Comparison of ENCODE assay signal across 21 cellular contexts in the genomic region with DNA sequence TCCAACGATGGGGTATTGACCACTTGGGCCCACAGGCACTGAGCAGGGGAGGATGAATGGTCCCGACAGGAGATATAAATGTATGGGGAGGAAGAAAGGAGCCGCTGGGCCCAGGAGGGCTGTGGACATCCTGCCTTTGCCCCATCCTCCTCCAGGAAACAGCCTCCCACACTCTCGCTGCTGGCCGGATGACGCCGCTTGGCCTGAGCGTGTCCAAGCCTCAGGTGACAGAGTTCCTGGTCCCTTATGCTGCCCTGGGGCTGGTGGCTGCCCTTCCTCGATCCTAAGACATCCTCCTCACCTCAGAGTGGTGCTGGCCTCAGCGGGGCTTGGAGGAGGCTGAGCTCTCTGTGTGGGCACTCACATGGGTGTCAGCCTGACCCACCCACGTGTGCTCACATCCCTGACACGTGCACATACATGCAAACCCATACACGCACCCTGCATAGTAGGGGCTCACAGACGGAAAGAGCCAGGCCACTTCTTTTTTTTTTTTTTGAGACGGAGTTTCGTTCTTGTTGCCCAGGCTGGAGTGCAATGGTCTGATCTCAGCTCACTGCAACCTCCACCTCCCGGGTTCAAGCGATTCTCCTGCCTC. TPM values are rescaled to one million over a fixed set of nuclear protein-coding genes. Genes with fewer than 3 reads are reported as not detected.
"Had no signal": no experiment of that assay in that cellular context is flagged by ENCODE, and none has a peak within 500 bp of the region (broad histone marks: within the 10 kb centered on the region; RNA-seq: fewer than 3 reads in every experiment).

No MANE protein-coding gene starts in this region.

- H3K27ac Mint-ChIP-seq: activated CD4-positive, alpha-beta memory T cell treated with anti-CD3 and anti-CD28 coated beads for 36 hours; activated naive CD4-positive, alpha-beta T cell treated with anti-CD3 and anti-CD28 coated beads for 36 hours; activated naive CD8-positive, alpha-beta T cell treated with anti-CD3 and anti-CD28 coated beads, Interleukin-2, amount 10 ng/mL, durations not matched to agents 7 days and 5 days; nephron progenitor cell had no signal

- H3K4me3 ChIP-seq: cardiac muscle cell, esophagus squamous epithelium, gastroesophageal sphincter, thyroid gland had no signal

- H3K36me3 Mint-ChIP-seq: activated CD4-positive, alpha-beta memory T cell treated with anti-CD3 and anti-CD28 coated beads for 36 hours; activated naive CD8-positive, alpha-beta T cell treated with anti-CD3 and anti-CD28 coated beads, Interleukin-2, amount 10 ng/mL, durations not matched to agents 7 days and 5 days had no signal

- ATAC-seq: gastroesophageal sphincter, left ventricle myocardium superior, sciatic nerve had no signal

- H3K27me3 ChIP-seq: thyroid gland had no signal

- H3K9me3 Mint-ChIP-seq: activated CD4-positive, alpha-beta memory T cell treated with anti-CD3 and anti-CD28 coated beads for 36 hours; activated naive CD4-positive, alpha-beta T cell treated with anti-CD3 and anti-CD28 coated beads for 36 hours; activated naive CD8-positive, alpha-beta T cell treated with anti-CD3 and anti-CD28 coated beads, Interleukin-2, amount 10 ng/mL, durations not matched to agents 7 days and 5 days; nephron progenitor cell had no signal

- H3K4me1 Mint-ChIP-seq: activated naive CD8-positive, alpha-beta T cell treated with anti-CD3 and anti-CD28 coated beads, Interleukin-2, amount 10 ng/mL, durations not matched to agents 7 days and 5 days had no signal

- H3K4me3 Mint-ChIP-seq: activated CD4-positive, alpha-beta memory T cell treated with anti-CD3 and anti-CD28 coated beads for 36 hours; activated naive CD4-positive, alpha-beta T cell treated with anti-CD3 and anti-CD28 coated beads for 36 hours; activated naive CD8-positive, alpha-beta T cell treated with anti-CD3 and anti-CD28 coated beads, Interleukin-2, amount 10 ng/mL, durations not matched to agents 7 days and 5 days; nephron progenitor cell had no signal

- H3K9me3 ChIP-seq: esophagus squamous epithelium, gastroesophageal sphincter, thyroid gland had no signal

- H3K4me1 ChIP-seq: gastroesophageal sphincter, thyroid gland had no signal

- H3K27ac ChIP-seq: cardiac muscle cell, esophagus squamous epithelium, gastroesophageal sphincter, thyroid gland had no signal

- H3K36me3 ChIP-seq: cardiac muscle cell, esophagus squamous epithelium, gastroesophageal sphincter, thyroid gland had no signal

- DNase-seq: activated CD4-positive, alpha-beta memory T cell treated with anti-CD3 and anti-CD28 coated beads for 36 hours; activated CD4-positive, alpha-beta T cell treated with anti-CD3 and anti-CD28 coated beads for 4 hours; activated CD4-positive, CD25-positive, alpha-beta regulatory T cell; activated naive CD4-positive, alpha-beta T cell treated with anti-CD3 and anti-CD28 coated beads for 36 hours; activated naive CD8-positive, alpha-beta T cell treated with anti-CD3 and anti-CD28 coated beads, Interleukin-2, amount 10 ng/mL, durations not matched to agents 7 days and 5 days; activated T-cell treated with anti-CD3 and anti-CD28 coated beads, Interleukin-2, amount 50 U/mL, for 48 hours; amygdala; effector memory CD4-positive, alpha-beta T cell; esophagus squamous epithelium; head of caudate nucleus; hypothalamus; left ventricle myocardium superior; nephron progenitor cell; occipital lobe; stimulated activated CD4-positive, alpha-beta T cell treated with anti-CD3 and anti-CD28 coated beads, Interleukin-4, amount 100 ng/mL, for 1 hour; stimulated activated naive CD4-positive, alpha-beta T cell; T-helper 1 cell; thyroid gland had no signal

RNA-seq across cellular contexts. Expression of gene FABP3, which starts 34.3 kb away (rescaled TPM):
- total RNA-seq: activated CD4-positive, alpha-beta memory T cell treated with anti-CD3 and anti-CD28 coated beads for 36 hours; activated naive CD4-positive, alpha-beta T cell treated with anti-CD3 and anti-CD28 coated beads for 36 hours had no signal
